1 cellular context compared by ENCODE assay signal in the genomic region with DNA sequence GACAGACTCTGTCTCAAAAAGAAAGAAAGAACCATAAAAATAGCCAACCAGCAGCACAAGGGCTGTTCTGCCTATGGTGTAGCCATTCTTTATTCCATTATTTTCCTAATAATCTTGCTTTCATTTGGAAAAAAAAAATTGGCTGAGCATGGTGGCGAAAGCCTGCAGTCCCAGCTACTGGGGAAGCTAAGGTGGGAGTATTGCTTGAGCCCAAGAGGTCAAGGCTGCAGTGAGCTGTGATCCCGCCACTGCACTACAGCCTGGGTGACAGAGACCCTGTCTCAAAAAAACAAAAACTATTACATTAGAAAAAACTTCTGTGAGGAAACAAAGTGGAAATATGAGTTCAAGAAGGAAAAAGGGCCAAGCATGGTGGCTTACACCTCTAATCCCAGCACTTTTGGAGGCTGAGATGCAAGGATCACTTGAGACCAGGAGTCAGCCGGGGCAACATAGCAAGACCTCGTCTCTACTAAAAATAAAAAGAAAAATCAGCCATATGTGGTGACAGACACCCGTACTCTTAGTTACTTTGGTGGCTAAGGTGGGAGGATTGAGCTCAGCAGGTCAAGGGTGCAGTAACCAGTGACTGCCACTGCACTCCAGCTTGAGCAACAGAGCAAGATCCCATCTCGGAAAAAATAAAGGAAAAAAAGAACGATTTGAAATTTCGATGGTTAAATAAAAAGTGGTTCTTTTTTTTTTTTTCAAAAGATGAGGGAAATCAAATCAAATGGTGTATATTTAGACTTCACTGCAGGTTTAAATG.
TF ChIP-seq lines count a peak whose summit lies in the region.

No MANE protein-coding gene starts in this region.

TF ChIP-seq in HepG2, 621 proteins besides CTCF, POLR2A, EP300 and RAD21 (continued from another document):
- TF ChIP-seq, protein P1, sequence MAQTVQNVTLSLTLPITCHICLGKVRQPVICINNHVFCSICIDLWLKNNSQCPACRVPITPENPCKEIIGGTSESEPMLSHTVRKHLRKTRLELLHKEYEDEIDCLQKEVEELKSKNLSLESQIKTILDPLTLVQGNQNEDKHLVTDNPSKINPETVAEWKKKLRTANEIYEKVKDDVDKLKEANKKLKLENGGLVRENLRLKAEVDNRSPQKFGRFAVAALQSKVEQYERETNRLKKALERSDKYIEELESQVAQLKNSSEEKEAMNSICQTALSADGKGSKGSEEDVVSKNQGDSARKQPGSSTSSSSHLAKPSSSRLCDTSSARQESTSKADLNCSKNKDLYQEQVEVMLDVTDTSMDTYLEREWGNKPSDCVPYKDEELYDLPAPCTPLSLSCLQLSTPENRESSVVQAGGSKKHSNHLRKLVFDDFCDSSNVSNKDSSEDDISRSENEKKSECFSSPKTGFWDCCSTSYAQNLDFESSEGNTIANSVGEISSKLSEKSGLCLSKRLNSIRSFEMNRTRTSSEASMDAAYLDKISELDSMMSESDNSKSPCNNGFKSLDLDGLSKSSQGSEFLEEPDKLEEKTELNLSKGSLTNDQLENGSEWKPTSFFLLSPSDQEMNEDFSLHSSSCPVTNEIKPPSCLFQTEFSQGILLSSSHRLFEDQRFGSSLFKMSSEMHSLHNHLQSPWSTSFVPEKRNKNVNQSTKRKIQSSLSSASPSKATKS (CRISPR knock-in tag; IDR thresholded peaks at IDR 0.05): no peak
- TF ChIP-seq, protein P2, sequence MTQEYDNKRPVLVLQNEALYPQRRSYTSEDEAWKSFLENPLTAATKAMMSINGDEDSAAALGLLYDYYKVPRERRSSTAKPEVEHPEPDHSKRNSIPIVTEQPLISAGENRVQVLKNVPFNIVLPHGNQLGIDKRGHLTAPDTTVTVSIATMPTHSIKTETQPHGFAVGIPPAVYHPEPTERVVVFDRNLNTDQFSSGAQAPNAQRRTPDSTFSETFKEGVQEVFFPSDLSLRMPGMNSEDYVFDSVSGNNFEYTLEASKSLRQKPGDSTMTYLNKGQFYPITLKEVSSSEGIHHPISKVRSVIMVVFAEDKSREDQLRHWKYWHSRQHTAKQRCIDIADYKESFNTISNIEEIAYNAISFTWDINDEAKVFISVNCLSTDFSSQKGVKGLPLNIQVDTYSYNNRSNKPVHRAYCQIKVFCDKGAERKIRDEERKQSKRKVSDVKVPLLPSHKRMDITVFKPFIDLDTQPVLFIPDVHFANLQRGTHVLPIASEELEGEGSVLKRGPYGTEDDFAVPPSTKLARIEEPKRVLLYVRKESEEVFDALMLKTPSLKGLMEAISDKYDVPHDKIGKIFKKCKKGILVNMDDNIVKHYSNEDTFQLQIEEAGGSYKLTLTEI (CRISPR knock-in tag; conservative IDR thresholded peaks at IDR 0.05): no peak
- TF ChIP-seq MBD4 (IDR thresholded peaks at IDR 0.05; ENCODE audit: borderline replicate concordance, low read length) (no peak), ZNF329 (CRISPR knock-in tag; IDR thresholded peaks at IDR 0.05; ENCODE audit: low read depth) (no peak), SP4 (CRISPR knock-in tag; IDR thresholded peaks at IDR 0.05) (0 out of 2 replicates have a peak, but pooled peaks have one; percentile 16), NCOR1 (IDR thresholded peaks at IDR 0.05; ENCODE audit: borderline replicate concordance, low read length) (no peak), SNAPC2 (CRISPR knock-in tag; IDR thresholded peaks at IDR 0.05) (no peak), ZNF746 (CRISPR knock-in tag; IDR thresholded peaks at IDR 0.05) (0 out of 2 replicates have a peak, but pooled peaks have one; percentile 28), ZNF607 (CRISPR knock-in tag; IDR thresholded peaks at IDR 0.05; ENCODE audit: borderline replicate concordance) (no peak), REL (CRISPR knock-in tag; conservative IDR thresholded peaks at IDR 0.05) (no peak), ELF1 (CRISPR knock-in tag; IDR thresholded peaks at IDR 0.05) (no peak), YY1 (IDR thresholded peaks at IDR 0.05; ENCODE audit: insufficient read depth, insufficient replicate concordance, low read depth, low read length) (no peak), CREB1 (IDR thresholded peaks at IDR 0.05) (no peak), CREB1 (CRISPR knock-in tag; IDR thresholded peaks at IDR 0.05) (no peak), NR2F1 (CRISPR knock-in tag; IDR thresholded peaks at IDR 0.05) (peak in 1 of 2 experiments; percentile 6; a peak in 1 of 4 replicates), ZNF430 (CRISPR knock-in tag; IDR thresholded peaks at IDR 0.05) (no peak), NR2F6 (IDR thresholded peaks at IDR 0.05) (peak; percentile 29; the same call in 1 of the 2 replicates), NR2F6 (CRISPR knock-in tag; IDR thresholded peaks at IDR 0.05) (no peak; the same call in 1 of the 2 replicates), HNRNPK (IDR thresholded peaks at IDR 0.05; ENCODE audit: low read depth, low read length, poor library complexity, severe bottlenecking) (no peak)
- TF ChIP-seq, protein P3, sequence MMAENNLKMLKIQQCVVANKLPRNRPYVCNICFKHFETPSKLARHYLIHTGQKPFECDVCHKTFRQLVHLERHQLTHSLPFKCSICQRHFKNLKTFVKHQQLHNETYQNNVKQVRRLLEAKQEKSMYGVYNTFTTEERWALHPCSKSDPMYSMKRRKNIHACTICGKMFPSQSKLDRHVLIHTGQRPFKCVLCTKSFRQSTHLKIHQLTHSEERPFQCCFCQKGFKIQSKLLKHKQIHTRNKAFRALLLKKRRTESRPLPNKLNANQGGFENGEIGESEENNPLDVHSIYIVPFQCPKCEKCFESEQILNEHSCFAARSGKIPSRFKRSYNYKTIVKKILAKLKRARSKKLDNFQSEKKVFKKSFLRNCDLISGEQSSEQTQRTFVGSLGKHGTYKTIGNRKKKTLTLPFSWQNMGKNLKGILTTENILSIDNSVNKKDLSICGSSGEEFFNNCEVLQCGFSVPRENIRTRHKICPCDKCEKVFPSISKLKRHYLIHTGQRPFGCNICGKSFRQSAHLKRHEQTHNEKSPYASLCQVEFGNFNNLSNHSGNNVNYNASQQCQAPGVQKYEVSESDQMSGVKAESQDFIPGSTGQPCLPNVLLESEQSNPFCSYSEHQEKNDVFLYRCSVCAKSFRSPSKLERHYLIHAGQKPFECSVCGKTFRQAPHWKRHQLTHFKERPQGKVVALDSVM (CRISPR knock-in tag; IDR thresholded peaks at IDR 0.05): peak; percentile 25; the same call in 1 of the 2 replicates
- TF ChIP-seq, protein P4, sequence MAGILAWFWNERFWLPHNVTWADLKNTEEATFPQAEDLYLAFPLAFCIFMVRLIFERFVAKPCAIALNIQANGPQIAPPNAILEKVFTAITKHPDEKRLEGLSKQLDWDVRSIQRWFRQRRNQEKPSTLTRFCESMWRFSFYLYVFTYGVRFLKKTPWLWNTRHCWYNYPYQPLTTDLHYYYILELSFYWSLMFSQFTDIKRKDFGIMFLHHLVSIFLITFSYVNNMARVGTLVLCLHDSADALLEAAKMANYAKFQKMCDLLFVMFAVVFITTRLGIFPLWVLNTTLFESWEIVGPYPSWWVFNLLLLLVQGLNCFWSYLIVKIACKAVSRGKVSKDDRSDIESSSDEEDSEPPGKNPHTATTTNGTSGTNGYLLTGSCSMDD (CRISPR knock-in tag; IDR thresholded peaks at IDR 0.05): 0 out of 2 replicates have a peak, but pooled peaks have one; percentile 15
- TF ChIP-seq, protein P5, sequence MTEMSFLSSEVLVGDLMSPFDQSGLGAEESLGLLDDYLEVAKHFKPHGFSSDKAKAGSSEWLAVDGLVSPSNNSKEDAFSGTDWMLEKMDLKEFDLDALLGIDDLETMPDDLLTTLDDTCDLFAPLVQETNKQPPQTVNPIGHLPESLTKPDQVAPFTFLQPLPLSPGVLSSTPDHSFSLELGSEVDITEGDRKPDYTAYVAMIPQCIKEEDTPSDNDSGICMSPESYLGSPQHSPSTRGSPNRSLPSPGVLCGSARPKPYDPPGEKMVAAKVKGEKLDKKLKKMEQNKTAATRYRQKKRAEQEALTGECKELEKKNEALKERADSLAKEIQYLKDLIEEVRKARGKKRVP (CRISPR knock-in tag; IDR thresholded peaks at IDR 0.05): no peak
- TF ChIP-seq, protein P6, sequence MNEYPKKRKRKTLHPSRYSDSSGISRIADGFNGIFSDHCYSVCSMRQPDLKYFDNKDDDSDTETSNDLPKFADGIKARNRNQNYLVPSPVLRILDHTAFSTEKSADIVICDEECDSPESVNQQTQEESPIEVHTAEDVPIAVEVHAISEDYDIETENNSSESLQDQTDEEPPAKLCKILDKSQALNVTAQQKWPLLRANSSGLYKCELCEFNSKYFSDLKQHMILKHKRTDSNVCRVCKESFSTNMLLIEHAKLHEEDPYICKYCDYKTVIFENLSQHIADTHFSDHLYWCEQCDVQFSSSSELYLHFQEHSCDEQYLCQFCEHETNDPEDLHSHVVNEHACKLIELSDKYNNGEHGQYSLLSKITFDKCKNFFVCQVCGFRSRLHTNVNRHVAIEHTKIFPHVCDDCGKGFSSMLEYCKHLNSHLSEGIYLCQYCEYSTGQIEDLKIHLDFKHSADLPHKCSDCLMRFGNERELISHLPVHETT (CRISPR knock-in tag; conservative IDR thresholded peaks at IDR 0.05): no peak
